In genomic region chr14:86423212-86423611, GRCh38 we compare ENCODE assay signal across 26 cellular contexts.
"Had no signal": no experiment of that assay in that cellular context is flagged by ENCODE, and none has a peak within 500 bp of the region (broad histone marks: within the 10 kb centered on the region; RNA-seq: fewer than 3 reads in every experiment).

No MANE protein-coding gene starts in this region.

- H3K36me3 ChIP-seq: colonic mucosa, esophagus squamous epithelium, gastrocnemius medialis, heart right ventricle, left lung, lower lobe of right lung had no signal

- H3K27ac ChIP-seq: colonic mucosa, epithelial cell of prostate, esophagus squamous epithelium, gastrocnemius medialis, heart right ventricle, left lung, lower lobe of right lung had no signal

- DNase-seq: colonic mucosa; cortex of kidney; effector CD8-positive, alpha-beta T cell; effector memory CD8-positive, alpha-beta T cell; endodermal cell; erythroblast; esophagus squamous epithelium; foreskin fibroblast; foreskin melanocyte; gastrocnemius medialis; glutamatergic neuron; head of caudate nucleus; heart right ventricle; hippocampal formation; left cardiac atrium; left lung; left ventricle myocardium superior; lower lobe of right lung; mesenchymal stem cell; mucosa of descending colon; naive B cell had no signal

- ATAC-seq: effector memory CD8-positive, alpha-beta T cell; esophagus mucosa; gastrocnemius medialis; heart right ventricle; left cardiac atrium; left lung; left ventricle myocardium superior; lower lobe of right lung; mucosa of descending colon had no signal

- H3K27me3 ChIP-seq: colonic mucosa, esophagus squamous epithelium, gastrocnemius medialis, heart right ventricle, left lung had no signal

- H3K4me1 ChIP-seq: colonic mucosa, esophagus squamous epithelium, gastrocnemius medialis, heart right ventricle, left lung, lower lobe of right lung had no signal

- FAIRE-seq: endometrium, islet of Langerhans, keratinocyte had no signal

- H3K9me3 ChIP-seq: colonic mucosa, esophagus squamous epithelium, gastrocnemius medialis, heart right ventricle, left lung, lower lobe of right lung, mucosa of descending colon had no signal

- H3K4me3 ChIP-seq: colonic mucosa, esophagus squamous epithelium, gastrocnemius medialis, heart right ventricle, left lung, lower lobe of right lung, mucosa of descending colon had no signal
